Comparison of ENCODE assay signal across 13 cellular contexts in the genomic region with DNA sequence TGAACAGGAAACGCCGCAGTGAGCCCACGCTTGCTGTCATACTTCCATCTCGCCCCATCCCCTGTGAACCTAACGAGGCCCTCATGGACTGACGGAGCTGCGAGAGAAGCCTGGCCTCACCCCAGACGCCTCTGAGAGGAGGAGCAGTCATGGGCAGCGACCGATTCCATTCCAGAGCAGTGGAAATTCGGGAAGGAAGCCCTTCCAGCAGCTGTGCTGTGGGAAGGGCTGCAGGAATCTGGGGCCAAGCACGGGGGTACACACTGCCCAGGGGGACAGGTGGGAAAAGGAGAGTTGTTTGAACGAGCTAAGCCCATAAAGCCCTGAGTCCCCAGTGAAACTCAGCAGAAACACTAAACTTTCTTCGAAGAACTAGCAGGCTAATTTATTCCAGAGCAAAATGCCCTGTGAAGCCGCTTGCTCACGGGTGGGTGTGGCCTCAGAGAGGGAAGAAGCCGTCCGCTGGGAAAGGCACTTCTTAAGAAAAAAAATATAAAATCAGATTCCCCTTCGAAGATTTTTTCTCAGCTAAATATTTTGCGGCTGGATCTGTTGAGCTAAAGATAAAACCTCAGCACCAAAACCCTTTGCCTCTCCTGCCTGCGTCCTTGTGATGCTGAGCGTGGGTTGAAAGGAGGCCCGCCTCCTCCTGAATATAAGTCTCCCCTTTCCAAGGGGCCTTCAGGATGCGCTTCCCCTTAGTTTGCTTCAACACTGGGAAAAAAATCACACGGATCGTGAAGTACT. TPM values are rescaled to one million over a fixed set of nuclear protein-coding genes. Genes with fewer than 3 reads are reported as not detected.
DNase-seq lines count a peak whose midpoint lies in the region; ATAC-seq, FAIRE-seq and TF ChIP-seq lines count a peak whose summit lies in the region.
"Had no signal": no experiment of that assay in that cellular context is flagged by ENCODE, and none has a peak within 500 bp of the region (broad histone marks: within the 10 kb centered on the region; RNA-seq: fewer than 3 reads in every experiment).

No MANE protein-coding gene starts in this region.

- H3K9me3 Mint-ChIP-seq in stimulated activated naive B cell treated with anti-CD40 and anti-IgM and Interleukin-4, amounts not matched to agents 10 μg/mL and 1 μg/mL and 100 μg/mL, for 72 hours = peaks cover 0 to 11% of the 10 kb centered on the region in 2 donors

- H3K9me1 ChIP-seq in keratinocyte (ENCODE audit: control insufficient read depth, extremely low read depth, insufficient read depth, low read length) = no peaks in the 10 kb centered on the region

- H2AFZ ChIP-seq in keratinocyte (ENCODE audit: control insufficient read depth, low read length) = no peak overlapping the region

- no peak overlapping the region for H3K27ac Mint-ChIP-seq in stimulated activated naive B cell treated with anti-CD40 and anti-IgM and Interleukin-4, amounts not matched to agents 10 μg/mL and 1 μg/mL and 100 μg/mL, for 72 hours

- H3K4me3 Mint-ChIP-seq in stimulated activated naive B cell treated with anti-CD40 and anti-IgM and Interleukin-4, amounts not matched to agents 10 μg/mL and 1 μg/mL and 100 μg/mL, for 72 hours = no peak overlapping the region

- peaks cover 12% of the 10 kb centered on the region for H3K4me1 ChIP-seq in keratinocyte (ENCODE audit: control insufficient read depth, extremely low read depth, insufficient read depth, low read length)

- H3K36me3 Mint-ChIP-seq in stimulated activated naive B cell treated with anti-CD40 and anti-IgM and Interleukin-4, amounts not matched to agents 10 μg/mL and 1 μg/mL and 100 μg/mL, for 72 hours = peaks cover 48 to 57% of the 10 kb centered on the region in 2 donors

- no peak overlapping the region for H3K9ac ChIP-seq in keratinocyte (ENCODE audit: control insufficient read depth, extremely low read depth, insufficient read depth, low read length)

- TF ChIP-seq CTCF in keratinocyte (optimal IDR thresholded peaks at IDR 0.05 in 1 of 3, IDR thresholded peaks at IDR 0.05 in 1 of 3, conservative IDR thresholded peaks at IDR 0.05 in 1 of 3; ENCODE audit: extremely low read depth in 1 of 3, insufficient read depth in 2 of 3, low read length in 3 of 3) = no peak

- peak overlapping the region; percentile 71 for H3K4me2 ChIP-seq in keratinocyte (ENCODE audit: control insufficient read depth, extremely low read depth, insufficient read depth, low read depth, low read length)

- no peaks in the 10 kb centered on the region for H4K20me1 ChIP-seq in keratinocyte (ENCODE audit: control insufficient read depth, extremely low read depth, insufficient read depth, low read length)

- H3K4me3 ChIP-seq in keratinocyte (ENCODE audit: control insufficient read depth in 2 of 3, extremely low read depth in 1 of 3, insufficient read depth in 2 of 3, low read depth in 1 of 3, low read length in 3 of 3) = peak overlapping the region in 1 of 3 experiments; percentile 35
- H3K4me3 ChIP-seq: Peyer's patch, tibial nerve had no signal

- H3K4me1 Mint-ChIP-seq in stimulated activated naive B cell treated with anti-CD40 and anti-IgM and Interleukin-4, amounts not matched to agents 10 μg/mL and 1 μg/mL and 100 μg/mL, for 72 hours = peaks cover 5 to 11% of the 10 kb centered on the region in 2 donors

- H3K27ac ChIP-seq in keratinocyte (ENCODE audit: control insufficient read depth, insufficient read depth, low read length) = no peak overlapping the region
- H3K27ac ChIP-seq: Peyer's patch, tibial nerve had no signal

- peak; percentile 9 for FAIRE-seq in keratinocyte (lab: Jason Lieb, UNC)

- H3K27me3 ChIP-seq in keratinocyte (ENCODE audit: control insufficient read depth, extremely low read depth, insufficient read depth, low read length) = peaks cover 14% of the 10 kb centered on the region
- H3K27me3 ChIP-seq: Peyer's patch had no signal

- dilution Hi-C loops in keratinocyte (cut with MboI; ENCODE audit: extremely low pct_ligation_motif_present, low sequenced_read_pairs) = no loop called here

- peaks cover 7 to 14% of the 10 kb centered on the region in 2 donors for H3K27me3 Mint-ChIP-seq in stimulated activated naive B cell treated with anti-CD40 and anti-IgM and Interleukin-4, amounts not matched to agents 10 μg/mL and 1 μg/mL and 100 μg/mL, for 72 hours

- no peaks in the 10 kb centered on the region for H3K79me2 ChIP-seq in keratinocyte (ENCODE audit: control insufficient read depth, insufficient read depth, low read length)

- DNase-seq in activated effector memory CD4-positive, alpha-beta T cell treated with anti-CD3 and anti-CD28 coated beads, Interleukin-2, amount 50 U/mL, for 16 hours = peak; percentile 34
- no peak for DNase-seq in activated effector memory CD4-positive, alpha-beta T cell treated with Interleukin-2 at 50 U/mL for 16 hours
- DNase-seq in dedifferentiated amniotic fluid mesenchymal stem cell (ENCODE audit: extremely low spot score) (peak; percentile 49), keratinocyte (ENCODE audit: low read depth, low spot score) (no peak), stromal cell of bone marrow (ENCODE audit: low read depth) (peak; percentile 36)
- no peak for DNase-seq in stimulated activated naive B cell treated with anti-CD40 and anti-IgM and Interleukin-4, amounts not matched to agents 10 μg/mL and 1 μg/mL and 100 μg/mL, for 72 hours
- DNase-seq: erythroblast, MM.1S, NCI-H2227 treated with DMSO at 0.1 percent for 48 hours, Peyer's patch had no signal

- no peaks in the 10 kb centered on the region for H3K9me3 ChIP-seq in keratinocyte (ENCODE audit: control insufficient read depth, low read depth, low read length)
- H3K9me3 ChIP-seq: Peyer's patch, tibial nerve had no signal

- ATAC-seq in HG03097 (IDR thresholded peaks at IDR 0.05; ENCODE audit: low FRiP score, unreplicated experiment) = no peak
- ATAC-seq in stimulated activated naive B cell treated with anti-CD40 and anti-IgM and Interleukin-4, amounts not matched to agents 10 μg/mL and 1 μg/mL and 100 μg/mL, for 72 hours (replicated peaks) = no peak
- no peak for ATAC-seq in GM18861 (IDR thresholded peaks at IDR 0.05; ENCODE audit: unreplicated experiment)

- no peaks in the 10 kb centered on the region for H3K36me3 ChIP-seq in keratinocyte (ENCODE audit: control insufficient read depth in 2 of 2, extremely low read depth in 1 of 2, insufficient read depth in 2 of 2, low read length in 2 of 2)

RNA-seq across cellular contexts. Expression of gene ANKMY1, which starts 38.2 kb away (rescaled TPM):
- 2.5 to 5.0 TPM (median 3.3 TPM) in 3 replicates for polyA plus RNA-seq in keratinocyte
- polyA plus RNA-seq in keratinocyte (2011; ENCODE audit: low read depth) = 2.6 TPM
- polyA plus RNA-seq in keratinocyte (2011; cell fraction: cytosol; rRNA removed) = 2.6 and 3.9 TPM in 2 replicates
- polyA plus RNA-seq in keratinocyte (2011; cell fraction: nucleus; rRNA removed) = 7.7 and 9.9 TPM in 2 replicates
- polyA plus RNA-seq in keratinocyte (2012; ENCODE audit: low replicate concordance) = 3.6 and 4.7 TPM in 2 replicates
- polyA minus RNA-seq in keratinocyte = 4.3 to 17.3 TPM (median 7.7 TPM) in 3 replicates
- 3.5 TPM for polyA minus RNA-seq in keratinocyte (2011; cell fraction: cytosol; rRNA and poly(A)+ RNA removed)
- 5.5 and 8.6 TPM in 2 replicates for polyA minus RNA-seq in keratinocyte (2011; cell fraction: nucleus; rRNA and poly(A)+ RNA removed)

RNA-seq across cellular contexts. Expression of gene DUSP28, which starts 40.6 kb away (rescaled TPM):
- 2.8 to 4.4 TPM (median 4.1 TPM) in 3 replicates for polyA plus RNA-seq in keratinocyte
- polyA plus RNA-seq in keratinocyte (2011; ENCODE audit: low read depth) = 0.54 TPM
- polyA plus RNA-seq in keratinocyte (2011; cell fraction: cytosol; rRNA removed) = 3.0 and 5.0 TPM in 2 replicates
- polyA plus RNA-seq in keratinocyte (2011; cell fraction: nucleus; rRNA removed) = 2.1 and 3.7 TPM in 2 replicates
- 1.9 and 6.3 TPM in 2 replicates for polyA plus RNA-seq in keratinocyte (2012; ENCODE audit: low replicate concordance)
- polyA minus RNA-seq in keratinocyte = 0.23 to 1.7 TPM (median 0.42 TPM) in 3 replicates
- 2.1 TPM for polyA minus RNA-seq in keratinocyte (2011; cell fraction: cytosol; rRNA and poly(A)+ RNA removed)
- polyA minus RNA-seq in keratinocyte (2011; cell fraction: nucleus; rRNA and poly(A)+ RNA removed) = 0.95 and 1.0 TPM in 2 replicates

RNA-seq across cellular contexts. Expression of gene RNPEPL1, which starts 48.7 kb away (rescaled TPM):
- polyA plus RNA-seq in keratinocyte = 3.7 to 10.1 TPM (median 6.5 TPM) in 3 replicates
- 16.5 TPM for polyA plus RNA-seq in keratinocyte (2011; ENCODE audit: low read depth)
- polyA plus RNA-seq in keratinocyte (2011; cell fraction: cytosol; rRNA removed) = 7.4 and 17.1 TPM in 2 replicates
- 13.0 and 19.1 TPM in 2 replicates for polyA plus RNA-seq in keratinocyte (2011; cell fraction: nucleus; rRNA removed)
- polyA plus RNA-seq in keratinocyte (2012; ENCODE audit: low replicate concordance) = 17.6 and 23.4 TPM in 2 replicates
- 8.4 to 59.2 TPM (median 10.9 TPM) in 3 replicates for polyA minus RNA-seq in keratinocyte
- 44.5 TPM for polyA minus RNA-seq in keratinocyte (2011; cell fraction: cytosol; rRNA and poly(A)+ RNA removed)
- polyA minus RNA-seq in keratinocyte (2011; cell fraction: nucleus; rRNA and poly(A)+ RNA removed) = 13.1 and 14.1 TPM in 2 replicates

Comparison
In these comparisons a context has a peak if more than half of its experiments do, and no peak if none do; other contexts are left out.
1. DNase-seq: peak in activated effector memory CD4-positive, alpha-beta T cell treated with anti-CD3 and anti-CD28 coated beads, Interleukin-2, amount 50 U/mL, for 16 hours (single experiment), dedifferentiated amniotic fluid mesenchymal stem cell (single experiment) and stromal cell of bone marrow (single experiment); none in activated effector memory CD4-positive, alpha-beta T cell treated with Interleukin-2 at 50 U/mL for 16 hours (single experiment), keratinocyte (single experiment) and stimulated activated naive B cell treated with anti-CD40 and anti-IgM and Interleukin-4, amounts not matched to agents 10 μg/mL and 1 μg/mL and 100 μg/mL, for 72 hours (single experiment).